In genomic region chr10:86553213-86553612, GRCh38 we compare ENCODE assay signal across 15 cellular contexts. TPM values are rescaled to one million over a fixed set of nuclear protein-coding genes. Genes with fewer than 3 reads are reported as not detected.
DNase-seq lines count a peak whose midpoint lies in the region; ATAC-seq and TF ChIP-seq lines count a peak whose summit lies in the region.
"Had no signal": no experiment of that assay in that cellular context is flagged by ENCODE, and none has a peak within 500 bp of the region (broad histone marks: within the 10 kb centered on the region; RNA-seq: fewer than 3 reads in every experiment).

No MANE protein-coding gene starts in this region.

- TF ChIP-seq CTCF in nephron progenitor cell (IDR thresholded peaks at IDR 0.05) (no peak), glutamatergic neuron (IDR thresholded peaks at IDR 0.05; ENCODE audit: partially characterized antibody, unreplicated experiment) (no peak)

- H3K27me3 Mint-ChIP-seq in activated T-cell treated with anti-CD3 and anti-CD28 coated beads, Interleukin-2, amount 50 U/mL, for 72 hours (ENCODE audit: low read depth), result no peaks in the 10 kb centered on the region
- H3K27me3 Mint-ChIP-seq in nephron progenitor cell (ENCODE audit: low read depth, poor library complexity), result peaks cover 32% of the 10 kb centered on the region
- peaks cover 0 to 2% (median 0%) of the 10 kb centered on the region in 5 donors for H3K27me3 Mint-ChIP-seq in naive thymus-derived CD8-positive, alpha-beta T cell
- peaks cover 3% of the 10 kb centered on the region for H3K27me3 Mint-ChIP-seq in glutamatergic neuron (ENCODE audit: unreplicated experiment)

- DNase-seq in activated T-cell treated with anti-CD3 and anti-CD28 coated beads, Interleukin-2, amount 50 U/mL, for 72 hours, result no peak
- DNase-seq in activated T-cell treated with anti-CD3 and anti-CD28 coated beads, Interleukin-2, amount 50 U/mL, for 48 hours, result no peak
- DNase-seq in EH (ENCODE audit: low read depth), result peak; percentile 23
- peak; percentile 19 for DNase-seq in MV-4-11 (lab: John Stamatoyannopoulos, UW)
- DNase-seq in nephron progenitor cell, result no peak
- DNase-seq in naive thymus-derived CD8-positive, alpha-beta T cell, result no peak
- DNase-seq in glutamatergic neuron, result no peak
- no peak for DNase-seq in NCI-H2029 treated with DMSO at 0.1 percent for 48 hours (lab: John Stamatoyannopoulos, UW)
- DNase-seq: 8988T, ACHN, DMS53, H7 had no signal

- peaks cover 0 to 1% of the 10 kb centered on the region in 2 donors for H3K9me3 Mint-ChIP-seq in activated T-cell treated with anti-CD3 and anti-CD28 coated beads, Interleukin-2, amount 50 U/mL, for 72 hours
- peaks cover 5% of the 10 kb centered on the region for H3K9me3 Mint-ChIP-seq in nephron progenitor cell
- peaks cover 0 to under 1% (median 0%) of the 10 kb centered on the region in 9 donors for H3K9me3 Mint-ChIP-seq in naive thymus-derived CD8-positive, alpha-beta T cell
- no peaks in the 10 kb centered on the region for H3K9me3 Mint-ChIP-seq in glutamatergic neuron (ENCODE audit: unreplicated experiment)
- H3K9me3 Mint-ChIP-seq: CD4-positive, CD25-positive, alpha-beta regulatory T cell had no signal

- POLR2A ChIA-PET in naive thymus-derived CD8-positive, alpha-beta T cell (lab: Charles Lee), result no interaction called here

- peak; percentile 53 to 65 for ATAC-seq in activated T-cell treated with anti-CD3 and anti-CD28 coated beads, Interleukin-2, amount 50 U/mL, for 72 hours (replicated peaks in 1 of 2)
- no peak for ATAC-seq in naive thymus-derived CD8-positive, alpha-beta T cell
- ATAC-seq: GM12878, HepG2 had no signal

- H3K27ac Mint-ChIP-seq in activated T-cell treated with anti-CD3 and anti-CD28 coated beads, Interleukin-2, amount 50 U/mL, for 72 hours, result no peak overlapping the region
- H3K27ac Mint-ChIP-seq in nephron progenitor cell, result peak overlapping the region; percentile 25
- H3K27ac Mint-ChIP-seq in naive thymus-derived CD8-positive, alpha-beta T cell, result no peak overlapping the region
- no peak overlapping the region for H3K27ac Mint-ChIP-seq in glutamatergic neuron (ENCODE audit: unreplicated experiment)
- H3K27ac Mint-ChIP-seq: CD4-positive, CD25-positive, alpha-beta regulatory T cell had no signal

- peaks cover 9% of the 10 kb centered on the region for H3K4me1 Mint-ChIP-seq in activated T-cell treated with anti-CD3 and anti-CD28 coated beads, Interleukin-2, amount 50 U/mL, for 72 hours (ENCODE audit: low read depth)
- H3K4me1 Mint-ChIP-seq in nephron progenitor cell (no peaks in the 10 kb centered on the region), glutamatergic neuron (ENCODE audit: low read depth, unreplicated experiment) (no peaks in the 10 kb centered on the region)
- no peaks in the 10 kb centered on the region for H3K4me1 Mint-ChIP-seq in naive thymus-derived CD8-positive, alpha-beta T cell
- H3K4me1 Mint-ChIP-seq: CD4-positive, CD25-positive, alpha-beta regulatory T cell had no signal

- no peaks in the 10 kb centered on the region for H3K36me3 Mint-ChIP-seq in activated T-cell treated with anti-CD3 and anti-CD28 coated beads, Interleukin-2, amount 50 U/mL, for 72 hours (ENCODE audit: insufficient read depth in 2 of 2)
- H3K36me3 Mint-ChIP-seq in nephron progenitor cell (ENCODE audit: low read depth), result no peaks in the 10 kb centered on the region
- H3K36me3 Mint-ChIP-seq in naive thymus-derived CD8-positive, alpha-beta T cell, result no peaks in the 10 kb centered on the region
- H3K36me3 Mint-ChIP-seq in glutamatergic neuron (ENCODE audit: unreplicated experiment), result peaks cover 4% of the 10 kb centered on the region
- H3K36me3 Mint-ChIP-seq: CD4-positive, CD25-positive, alpha-beta regulatory T cell had no signal

- H3K4me3 Mint-ChIP-seq in activated T-cell treated with anti-CD3 and anti-CD28 coated beads, Interleukin-2, amount 50 U/mL, for 72 hours, result no peak overlapping the region
- no peak overlapping the region for H3K4me3 Mint-ChIP-seq in nephron progenitor cell
- no peak overlapping the region for H3K4me3 Mint-ChIP-seq in naive thymus-derived CD8-positive, alpha-beta T cell
- H3K4me3 Mint-ChIP-seq in glutamatergic neuron (ENCODE audit: unreplicated experiment), result no peak overlapping the region
- H3K4me3 Mint-ChIP-seq: CD4-positive, CD25-positive, alpha-beta regulatory T cell had no signal

RNA-seq across cellular contexts. Expression of gene WAPL, which starts 31.6 kb away (rescaled TPM):
- 10 to 100 TPM; 53.6 to 57.6 TPM for total RNA-seq in activated T-cell treated with anti-CD3 and anti-CD28 coated beads, Interleukin-2, amount 50 U/mL, for 72 hours
- 10 to 100 TPM; 66.5 to 67.3 TPM for total RNA-seq in naive thymus-derived CD8-positive, alpha-beta T cell
- 10 to 100 TPM; 37.0 to 42.1 (median 38.6) TPM for polyA plus RNA-seq in naive thymus-derived CD8-positive, alpha-beta T cell
- total RNA-seq in glutamatergic neuron (ENCODE audit: unreplicated experiment), result 33.4 TPM

Comparison
In these comparisons a context has a peak if more than half of its experiments do, and no peak if none do; other contexts are left out.
1. ATAC-seq: peak in activated T-cell treated with anti-CD3 and anti-CD28 coated beads, Interleukin-2, amount 50 U/mL, for 72 hours (2 of 2); none in naive thymus-derived CD8-positive, alpha-beta T cell (0 of 2).
2. DNase-seq: peak in EH (single experiment) and MV-4-11 (single experiment); none in activated T-cell treated with anti-CD3 and anti-CD28 coated beads, Interleukin-2, amount 50 U/mL, for 72 hours (0 of 2), activated T-cell treated with anti-CD3 and anti-CD28 coated beads, Interleukin-2, amount 50 U/mL, for 48 hours (0 of 2), nephron progenitor cell (single experiment), naive thymus-derived CD8-positive, alpha-beta T cell (0 of 10), glutamatergic neuron (single experiment) and NCI-H2029 treated with DMSO at 0.1 percent for 48 hours (single experiment).